ENCODE assay signal across 11 cellular contexts in the genomic region with DNA sequence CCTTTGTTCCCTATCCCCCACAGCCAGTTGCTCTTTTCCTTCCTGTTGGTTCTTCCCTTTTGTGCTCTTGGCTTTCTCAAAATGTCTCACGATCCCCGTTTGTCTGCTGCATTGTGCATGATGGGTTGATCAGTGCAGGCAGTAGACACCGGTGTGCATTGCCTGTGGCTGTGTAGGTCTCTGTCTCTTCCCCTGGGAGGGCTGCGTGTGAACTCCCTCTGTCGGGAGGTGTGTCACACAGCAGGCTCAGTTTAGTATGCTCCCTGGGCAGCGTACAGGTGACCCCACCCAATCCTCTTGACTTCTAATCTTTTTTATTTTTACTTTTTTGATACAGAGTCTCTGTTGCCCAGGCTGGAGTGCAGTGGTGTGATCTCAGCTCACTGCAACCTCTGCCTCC.
A peak's percentile ranks its signal among the peaks of the same experiment; 100 is the strongest.
DNase-seq lines count a peak whose midpoint lies in the region; ATAC-seq, FAIRE-seq and TF ChIP-seq lines count a peak whose summit lies in the region.
"Had no signal": no experiment of that assay in that cellular context is flagged by ENCODE, and none has a peak within 500 bp of the region (broad histone marks: within the 10 kb centered on the region; RNA-seq: fewer than 3 reads in every experiment).

No MANE protein-coding gene starts in this region.

- no peaks in the 10 kb centered on the region for H3K9me3 ChIP-seq in Karpas-422 (ENCODE audit: low read length)
- H3K9me3 ChIP-seq: BLaER1 had no signal

- no peak overlapping the region for H3K4me2 ChIP-seq in Karpas-422 (ENCODE audit: low read depth, low read length, poor library complexity, severe bottlenecking)
- H3K4me2 ChIP-seq: BLaER1 had no signal

- peak overlapping the region in 1 of 2 donors; percentile 2 for H3K27ac Mint-ChIP-seq in stimulated activated naive CD8-positive, alpha-beta T cell treated with anti-CD3 and anti-CD28 coated beads, Interleukin-15, amount 100 ng/mL, for 72 hours
- H3K27ac Mint-ChIP-seq in osteocyte (ENCODE audit: unreplicated experiment), result no peak overlapping the region
- H3K27ac Mint-ChIP-seq: stimulated activated naive CD8-positive, alpha-beta T cell treated with anti-CD3 and anti-CD28 coated beads, Interleukin-15, Interleukin-2, amounts not matched to agents 100 ng/mL and 50 ng/mL, for 24 hours had no signal

- peaks cover 2% of the 10 kb centered on the region for H3K4me1 Mint-ChIP-seq in stimulated activated naive CD8-positive, alpha-beta T cell treated with anti-CD3 and anti-CD28 coated beads, Interleukin-15, amount 100 ng/mL, for 72 hours
- H3K4me1 Mint-ChIP-seq in osteocyte (ENCODE audit: unreplicated experiment), result no peaks in the 10 kb centered on the region

- peak; percentile 85 for ATAC-seq in stimulated activated naive CD8-positive, alpha-beta T cell treated with anti-CD3 and anti-CD28 coated beads, Interleukin-15, amount 100 ng/mL, for 72 hours
- ATAC-seq in stimulated activated naive CD8-positive, alpha-beta T cell treated with anti-CD3 and anti-CD28 coated beads, Interleukin-15, Interleukin-2, amounts not matched to agents 100 U/mL and 50 U/mL, for 24 hours, result no peak
- ATAC-seq in GM18502 (IDR thresholded peaks at IDR 0.05; ENCODE audit: poor library complexity, unreplicated experiment), result no peak

- H4K20me1 ChIP-seq in Karpas-422 (ENCODE audit: insufficient read depth, low read depth, low read length), result no peaks in the 10 kb centered on the region
- H4K20me1 ChIP-seq: BLaER1 had no signal

- H3K27ac ChIP-seq in Karpas-422 (ENCODE audit: low read length), result no peak overlapping the region
- H3K27ac ChIP-seq: BLaER1 had no signal

- peak; percentile 50 for FAIRE-seq in urothelium cell line (lab: Jason Lieb, UNC)

- no peaks in the 10 kb centered on the region for H3K9me2 ChIP-seq in Karpas-422 (replicated peaks; ENCODE audit: insufficient read depth, low read length)

- H3K27me3 Mint-ChIP-seq in stimulated activated naive CD8-positive, alpha-beta T cell treated with anti-CD3 and anti-CD28 coated beads, Interleukin-15, amount 100 ng/mL, for 72 hours, result peaks cover 14% of the 10 kb centered on the region
- peaks cover 41% of the 10 kb centered on the region for H3K27me3 Mint-ChIP-seq in osteocyte (ENCODE audit: unreplicated experiment)

- H3K36me3 ChIP-seq in Karpas-422 (ENCODE audit: insufficient read depth, low read length), result no peaks in the 10 kb centered on the region
- H3K36me3 ChIP-seq: BLaER1 had no signal

- no peak overlapping the region for H3K9ac ChIP-seq in Karpas-422 (ENCODE audit: low read length)
- H3K9ac ChIP-seq: BLaER1 had no signal

- no peak overlapping the region for H3K4me3 Mint-ChIP-seq in stimulated activated naive CD8-positive, alpha-beta T cell treated with anti-CD3 and anti-CD28 coated beads, Interleukin-15, amount 100 ng/mL, for 72 hours
- no peak overlapping the region for H3K4me3 Mint-ChIP-seq in osteocyte (ENCODE audit: unreplicated experiment)
- H3K4me3 Mint-ChIP-seq: stimulated activated naive CD8-positive, alpha-beta T cell treated with anti-CD3 and anti-CD28 coated beads, Interleukin-15, Interleukin-2, amounts not matched to agents 100 ng/mL and 50 ng/mL, for 24 hours had no signal

- no peak for DNase-seq in stimulated activated naive CD8-positive, alpha-beta T cell treated with anti-CD3 and anti-CD28 coated beads, Interleukin-15, amount 100 ng/mL, for 72 hours
- DNase-seq in stimulated activated naive CD8-positive, alpha-beta T cell treated with anti-CD3 and anti-CD28 coated beads, Interleukin-15, Interleukin-2, amounts not matched to agents 100 U/mL and 50 U/mL, for 24 hours, result no peak
- DNase-seq in Karpas-422, result peak; percentile 70
- peak; percentile 44 for DNase-seq in ecto neural progenitor cell (ENCODE audit: low spot score)
- DNase-seq in urothelium cell line (ENCODE audit: low spot score), result peak; percentile 48
- no peak for DNase-seq in ureter (ENCODE audit: low spot score)
- DNase-seq in osteocyte (ENCODE audit: extremely low spot score, unreplicated experiment), result no peak
- DNase-seq: stimulated activated CD4-positive, alpha-beta T cell treated with anti-CD3 and anti-CD28 coated beads, Interleukin-15, amount 100 ng/mL, for 24 hours had no signal

- H3K4me3 ChIP-seq in Karpas-422 (ENCODE audit: low read length), result no peak overlapping the region
- H3K4me3 ChIP-seq: BLaER1 had no signal

- TF ChIP-seq CTCF in osteocyte (IDR thresholded peaks at IDR 0.05), result no peak

- no peak overlapping the region for H2AFZ ChIP-seq in Karpas-422 (ENCODE audit: low read length)

- no peaks in the 10 kb centered on the region for H3K79me2 ChIP-seq in Karpas-422 (ENCODE audit: low read length)

- no peaks in the 10 kb centered on the region for H3K4me1 ChIP-seq in Karpas-422 (ENCODE audit: low read length)
- H3K4me1 ChIP-seq: BLaER1 had no signal

- H3K9me3 Mint-ChIP-seq in stimulated activated naive CD8-positive, alpha-beta T cell treated with anti-CD3 and anti-CD28 coated beads, Interleukin-15, amount 100 ng/mL, for 72 hours, result no peaks in the 10 kb centered on the region
- H3K9me3 Mint-ChIP-seq in osteocyte (ENCODE audit: unreplicated experiment), result no peaks in the 10 kb centered on the region
- H3K9me3 Mint-ChIP-seq: stimulated activated naive CD8-positive, alpha-beta T cell treated with anti-CD3 and anti-CD28 coated beads, Interleukin-15, Interleukin-2, amounts not matched to agents 100 ng/mL and 50 ng/mL, for 24 hours had no signal

- no peaks in the 10 kb centered on the region for H3K36me3 Mint-ChIP-seq in osteocyte (ENCODE audit: unreplicated experiment)

- no peaks in the 10 kb centered on the region for H3K27me3 ChIP-seq in Karpas-422 (ENCODE audit: low read length)
- H3K27me3 ChIP-seq: BLaER1 had no signal

Comparison
In these comparisons a context has a peak if more than half of its experiments do, and no peak if none do; other contexts are left out.
1. DNase-seq: peak in Karpas-422 (single experiment), ecto neural progenitor cell (single experiment) and urothelium cell line (single experiment); none in stimulated activated naive CD8-positive, alpha-beta T cell treated with anti-CD3 and anti-CD28 coated beads, Interleukin-15, amount 100 ng/mL, for 72 hours (0 of 2), stimulated activated naive CD8-positive, alpha-beta T cell treated with anti-CD3 and anti-CD28 coated beads, Interleukin-15, Interleukin-2, amounts not matched to agents 100 U/mL and 50 U/mL, for 24 hours (single experiment), ureter (single experiment) and osteocyte (single experiment).